12 cellular contexts compared by ENCODE assay signal in the genomic region with DNA sequence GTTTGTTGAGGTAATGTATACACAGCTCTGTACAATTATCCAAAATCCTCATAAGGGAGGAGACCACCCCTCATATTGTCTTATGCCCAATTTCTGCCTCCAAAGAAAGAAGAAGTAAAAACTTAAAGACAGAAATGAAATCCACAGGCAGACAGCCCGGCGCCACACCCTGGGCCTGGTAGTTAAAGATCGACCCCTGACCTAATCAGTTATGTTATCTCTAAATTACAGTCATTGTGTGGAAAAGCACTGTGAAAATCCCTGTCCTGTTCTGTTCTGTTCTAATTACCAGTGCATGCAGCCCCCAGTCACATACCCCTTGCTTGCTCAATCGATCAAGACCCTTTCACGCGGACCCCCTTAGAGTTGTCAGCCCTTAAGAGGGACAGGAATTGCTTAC. TPM values are rescaled to one million over a fixed set of nuclear protein-coding genes. Genes with fewer than 3 reads are reported as not detected.
A peak's percentile ranks its signal among the peaks of the same experiment; 100 is the strongest.
DNase-seq lines count a peak whose midpoint lies in the region; TF ChIP-seq lines count a peak whose summit lies in the region.
"Not testable (repeated sequence)": the region's sequence is repeated elsewhere in the genome, so short reads cannot be mapped to it uniquely, and the experiment has no call there.
"Had no signal": no experiment of that assay in that cellular context is flagged by ENCODE, and none has a peak within 500 bp of the region (broad histone marks: within the 10 kb centered on the region; RNA-seq: fewer than 3 reads in every experiment).

No MANE protein-coding gene starts in this region.

- not testable (repeated sequence) for H4K5ac ChIP-seq in H9 (ENCODE audit: insufficient read length, low read depth, low read length)

- not testable (repeated sequence) for H3K4ac ChIP-seq in H9 (ENCODE audit: low read depth, low read length)

- in situ Hi-C loops in transverse colon (cut with MboI; ENCODE audit: low pct_ligation_motif_present in 1 of 4, low pct_unique_long_range_greater_than_20kb in 1 of 4, low sequenced_read_pairs in 3 of 4), result not testable (repeated sequence)

- not testable (repeated sequence) for H2AK5ac ChIP-seq in H9 (ENCODE audit: insufficient read length, low read length)

- not testable (repeated sequence) for H2BK20ac ChIP-seq in H9 (ENCODE audit: low read depth, low read length, poor library complexity, severe bottlenecking)

- not testable (repeated sequence) for H3K27ac ChIP-seq in H9 (ENCODE audit: insufficient read length, low read depth, low read length); PC-9
- H3K27ac ChIP-seq in hepatocyte (peak overlapping the region; percentile 58), transverse colon (peak overlapping the region; percentile 44 to 99 (median 88))

- peak; percentile 9 for DNase-seq in CD1c-positive myeloid dendritic cell (ENCODE audit: extremely low spot score)
- DNase-seq in H9; PC-9; activated T-helper 2 cell treated with anti-CD3 and anti-CD28 coated beads, Interferon-gamma antibody, Interleukin-2, Interleukin-4, amounts not matched to agents 10 μg/mL and 5 μg/mL and 100 μg/mL, durations not matched to agents 14 hours and 24 hours and 36 hours (ENCODE audit: low spot score); hepatocyte (ENCODE audit: low spot score); transverse colon: not testable (repeated sequence)
- peak; percentile 29 for DNase-seq in cerebellar cortex (ENCODE audit: low spot score)

- not testable (repeated sequence) for H3K4me1 ChIP-seq in H9 (ENCODE audit: insufficient read depth, low read length)
- H3K4me1 ChIP-seq in PC-9 (replicated peaks; ENCODE audit: insufficient read depth) (peaks cover 28% of the 10 kb centered on the region), hepatocyte (ENCODE audit: insufficient read depth) (peaks cover 27% of the 10 kb centered on the region), transverse colon (peaks cover 6 to 61% (median 43%) of the 10 kb centered on the region in 4 donors)

- H3F3A ChIP-seq in PC-9 (ENCODE audit: insufficient read depth, low read depth), result peaks cover 35% of the 10 kb centered on the region

- TF ChIP-seq CTCF in H9 (conservative IDR thresholded peaks at IDR 0.05); PC-9 (conservative IDR thresholded peaks at IDR 0.05); hepatocyte (IDR thresholded peaks at IDR 0.05; ENCODE audit: poor library complexity); nephron (IDR thresholded peaks at IDR 0.05; ENCODE audit: unreplicated experiment in 3 of 3); transverse colon (IDR thresholded peaks at IDR 0.05): not testable (repeated sequence)

- H3K23ac ChIP-seq in H9 (ENCODE audit: insufficient read length, low read depth, low read length), result not testable (repeated sequence)

- H3K4me2 ChIP-seq in H9 (ENCODE audit: insufficient read depth, insufficient read length, low read length), result not testable (repeated sequence)
- H3K4me2 ChIP-seq in PC-9, result peak overlapping the region; percentile 59
- H3K4me2 ChIP-seq in hepatocyte, result peak overlapping the region; percentile 31

- H3K18ac ChIP-seq in H9 (ENCODE audit: insufficient read length, low read depth, low read length), result not testable (repeated sequence)

- H3K27me3 Mint-ChIP-seq in H9 (ENCODE audit: low read depth); activated T-helper 2 cell treated with anti-CD3 and anti-CD28 coated beads, Interferon-gamma antibody, Interleukin-2, Interleukin-4, amounts not matched to agents 10 μg/mL and 5 μg/mL and 100 μg/mL, durations not matched to agents 14 hours and 24 hours and 36 hours (ENCODE audit: low read depth); nephron (ENCODE audit: low read depth): not testable (repeated sequence)

- not testable (repeated sequence) for H2AFZ ChIP-seq in H9 (ENCODE audit: low read length); PC-9; hepatocyte

- H4K91ac ChIP-seq in H9 (ENCODE audit: insufficient read length, low read depth, low read length), result not testable (repeated sequence)

- TF ChIP-seq POLR2A in transverse colon (IDR thresholded peaks at IDR 0.05), result not testable (repeated sequence)

- not testable (repeated sequence) for H3K9me3 ChIP-seq in H9 (ENCODE audit: control insufficient read depth, low read depth, low read length); PC-9 (ENCODE audit: insufficient read depth, low read depth); hepatocyte (ENCODE audit: low read depth); transverse colon

- not testable (repeated sequence) for H3T11ph ChIP-seq in H9 (ENCODE audit: low read length)

- peak overlapping the region in 1 of 2 experiments; percentile 35; a peak in 3 of 5 replicates for H3K4me3 Mint-ChIP-seq in H9
- not testable (repeated sequence) for H3K4me3 Mint-ChIP-seq in activated T-helper 2 cell treated with anti-CD3 and anti-CD28 coated beads, Interferon-gamma antibody, Interleukin-2, Interleukin-4, amounts not matched to agents 10 μg/mL and 5 μg/mL and 100 μg/mL, durations not matched to agents 14 hours and 24 hours and 36 hours (ENCODE audit: low read depth)
- H3K4me3 Mint-ChIP-seq in nephron, result peak overlapping the region in 2 of 3 experiments; percentile 13 to 14

- H3K79me2 ChIP-seq in H9 (ENCODE audit: insufficient read depth, low read length), result not testable (repeated sequence)
- H3K79me2 ChIP-seq in PC-9 (ENCODE audit: low read depth), result peaks cover 26% of the 10 kb centered on the region
- peaks cover 16% of the 10 kb centered on the region for H3K79me2 ChIP-seq in hepatocyte

- not testable (repeated sequence) for TF ChIP-seq EP300 in transverse colon (IDR thresholded peaks at IDR 0.05; ENCODE audit: low read depth)

- not testable (repeated sequence) for H3K9ac ChIP-seq in H9 (ENCODE audit: extremely low read depth, insufficient read length, low read length)

- H3K79me1 ChIP-seq in H9 (ENCODE audit: insufficient read depth, low read depth, low read length, poor library complexity, severe bottlenecking), result not testable (repeated sequence)

- CTCF ChIA-PET in PC-9 (lab: Charles Lee), result not testable (repeated sequence)

- H3K14ac ChIP-seq in H9 (ENCODE audit: insufficient read depth, low read length), result not testable (repeated sequence)

- H3K36me3 ChIP-seq in PC-9 (ENCODE audit: low read depth); hepatocyte (replicated peaks; ENCODE audit: insufficient read depth, low read depth); transverse colon: not testable (repeated sequence)

- H2BK12ac ChIP-seq in H9 (ENCODE audit: insufficient read length, low read depth, low read length), result not testable (repeated sequence)

- not testable (repeated sequence) for H2BK120ac ChIP-seq in H9 (ENCODE audit: low read depth, low read length, poor library complexity, severe bottlenecking)

- not testable (repeated sequence) for H3K9me3 Mint-ChIP-seq in H9; activated T-helper 2 cell treated with anti-CD3 and anti-CD28 coated beads, Interferon-gamma antibody, Interleukin-2, Interleukin-4, amounts not matched to agents 10 μg/mL and 5 μg/mL and 100 μg/mL, durations not matched to agents 14 hours and 24 hours and 36 hours; nephron

- not testable (repeated sequence) for H2BK15ac ChIP-seq in H9 (ENCODE audit: low read depth, low read length)

- H3K27me3 ChIP-seq in H9 (ENCODE audit: insufficient read depth, low read length); PC-9 (ENCODE audit: insufficient read depth, low read depth); hepatocyte; transverse colon: not testable (repeated sequence)

- H3K23me2 ChIP-seq in H9 (ENCODE audit: insufficient read length, low read depth, low read length, poor library complexity, severe bottlenecking), result peaks cover 13% of the 10 kb centered on the region

- not testable (repeated sequence) for BruUV-seq in PC-9 (replicated peaks; lab: Mats Ljungman, UMichigan)

- not testable (repeated sequence) for H4K8ac ChIP-seq in H9 (replicated peaks; ENCODE audit: insufficient read length, low read depth, low read length)

- peaks cover 10 to 18% (median 11%) of the 10 kb centered on the region in 3 experiments; a peak in 6 of 7 replicates for H3K36me3 Mint-ChIP-seq in H9 (ENCODE audit: insufficient read depth in 1 of 3, low read depth in 3 of 3)
- peaks cover 12% of the 10 kb centered on the region for H3K36me3 Mint-ChIP-seq in activated T-helper 2 cell treated with anti-CD3 and anti-CD28 coated beads, Interferon-gamma antibody, Interleukin-2, Interleukin-4, amounts not matched to agents 10 μg/mL and 5 μg/mL and 100 μg/mL, durations not matched to agents 14 hours and 24 hours and 36 hours (ENCODE audit: low read depth)
- H3K36me3 Mint-ChIP-seq in nephron (ENCODE audit: low read depth), result not testable (repeated sequence)

- intact Hi-C loops in PC-9 (cut with micrococcal nuclease; ENCODE audit: unreplicated experiment); activated T-helper 2 cell treated with anti-CD3 and anti-CD28 coated beads, Interferon-gamma antibody, Interleukin-2, Interleukin-4, amounts not matched to agents 10 μg/mL and 5 μg/mL and 100 μg/mL, durations not matched to agents 14 hours and 24 hours and 36 hours (cut with micrococcal nuclease); transverse colon (cut with DNase I; ENCODE audit: low total_unique reads): not testable (repeated sequence)

- H4K20me1 ChIP-seq in H9 (ENCODE audit: control insufficient read depth, insufficient read depth, insufficient read length); PC-9 (ENCODE audit: insufficient read depth); hepatocyte (ENCODE audit: insufficient read depth, poor library complexity, severe bottlenecking): not testable (repeated sequence)

- not testable (repeated sequence) for H3K4me3 ChIP-seq in PC-9, hepatocyte, transverse colon

- not testable (repeated sequence) for H3K9me2 ChIP-seq in PC-9 (ENCODE audit: insufficient read depth); hepatocyte (replicated peaks; ENCODE audit: insufficient read depth)

- H3K27ac Mint-ChIP-seq in H9, result peak overlapping the region in 2 of 3 experiments; percentile 10 to 38; a peak in 4 of 7 replicates
- peak overlapping the region; percentile 31 for H3K27ac Mint-ChIP-seq in activated T-helper 2 cell treated with anti-CD3 and anti-CD28 coated beads, Interferon-gamma antibody, Interleukin-2, Interleukin-4, amounts not matched to agents 10 μg/mL and 5 μg/mL and 100 μg/mL, durations not matched to agents 14 hours and 24 hours and 36 hours
- not testable (repeated sequence) for H3K27ac Mint-ChIP-seq in nephron

- not testable (repeated sequence) for H2BK5ac ChIP-seq in H9 (ENCODE audit: insufficient read length, low read length)

- no CpG with 5 or more reads among the region's 6 CpGs for WGBS in H9 (ENCODE audit: extremely low coverage, insufficient read length, low lambda C conversion rate)
- 53% methylated on average over 6 of the region's 6 CpGs for WGBS in hepatocyte (ENCODE audit: low lambda C conversion rate, missing lambda C conversion rate)
- WGBS in transverse colon (ENCODE audit: low coverage in 1 of 2), 2 donors, result 50 to 56% methylated on average over 2 to 6 of the region's 6 CpGs

- POLR2A ChIA-PET in PC-9 (lab: Charles Lee; ENCODE audit: unreplicated experiment), result not testable (repeated sequence)

- not testable (repeated sequence) for H3K4me1 Mint-ChIP-seq in H9, nephron
- H3K4me1 Mint-ChIP-seq in activated T-helper 2 cell treated with anti-CD3 and anti-CD28 coated beads, Interferon-gamma antibody, Interleukin-2, Interleukin-4, amounts not matched to agents 10 μg/mL and 5 μg/mL and 100 μg/mL, durations not matched to agents 14 hours and 24 hours and 36 hours (ENCODE audit: low read depth), result peaks cover 21% of the 10 kb centered on the region

- not testable (repeated sequence) for H3K56ac ChIP-seq in H9 (ENCODE audit: insufficient read length, low read depth, low read length)

RNA-seq across cellular contexts. Expression of a gene that starts 29.6 kb away (rescaled TPM):
- total RNA-seq in H9 (2021) (354 TPM in 2 replicates), PC-9 (2021) (220 and 518 TPM in 2 replicates), hepatocyte (589 and 622 TPM in 2 replicates), transverse colon (10 to 100 TPM in 3 of 4 donors, 1 to 10 TPM in 1; 9.2 to 62.1 (median 21.8) TPM)
- total RNA-seq in activated T-helper 2 cell treated with anti-CD3 and anti-CD28 coated beads, Interferon-gamma antibody, Interleukin-2, Interleukin-4, amounts not matched to agents 10 μg/mL and 5 μg/mL and 100 μg/mL, durations not matched to agents 14 hours and 24 hours and 36 hours, result 273 and 278 TPM in 2 replicates
- polyA plus RNA-seq in hepatocyte, result 213 and 282 TPM in 2 replicates

RNA-seq across cellular contexts. Expression of a gene that starts 46.6 kb away (rescaled TPM):
- total RNA-seq in H9 (2021) (0.20 TPM in 1 of 2 replicates, not detected in the other), PC-9 (2021) (not detected in 2 replicates), hepatocyte (0.10 TPM in 1 of 2 replicates, not detected in the other), transverse colon (1 to 10 TPM in 1 of 4 donors, under 1 TPM in 1, not detected in 2; 0.14 to 1.9 TPM)
- total RNA-seq in activated T-helper 2 cell treated with anti-CD3 and anti-CD28 coated beads, Interferon-gamma antibody, Interleukin-2, Interleukin-4, amounts not matched to agents 10 μg/mL and 5 μg/mL and 100 μg/mL, durations not matched to agents 14 hours and 24 hours and 36 hours, result not detected in 2 replicates
- polyA plus RNA-seq in hepatocyte, result 0.88 and 1.9 TPM in 2 replicates
- total RNA-seq: CD4-positive, alpha-beta T cell; IMR-90; M059J had no signal
- polyA plus RNA-seq: BJ, IMR-90 had no signal
